ENCODE assay signal across 34 cellular contexts in the genomic region with DNA sequence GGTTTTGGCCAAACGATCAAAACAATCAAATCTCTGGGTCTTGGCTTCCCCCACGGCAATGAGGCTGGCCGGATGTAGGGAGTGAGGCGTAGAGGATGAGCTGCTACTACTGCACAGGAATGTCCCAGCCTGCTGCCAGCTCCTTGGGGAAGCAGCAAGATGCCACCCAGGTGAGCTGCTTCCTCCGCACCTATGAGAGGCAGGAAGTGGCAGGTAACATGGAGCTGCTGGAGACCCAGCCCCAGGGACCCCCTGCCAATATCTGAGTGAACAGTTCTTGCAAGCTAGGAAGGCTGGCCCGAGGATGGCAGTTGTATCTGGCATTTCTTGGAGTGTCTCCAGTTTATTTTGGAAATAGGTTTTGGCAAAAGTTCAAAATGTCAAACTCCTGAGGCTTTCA.
"Had no signal": no experiment of that assay in that cellular context is flagged by ENCODE, and none has a peak within 500 bp of the region (broad histone marks: within the 10 kb centered on the region; RNA-seq: fewer than 3 reads in every experiment).

No MANE protein-coding gene starts in this region.

- H3K36me3 Mint-ChIP-seq: activated CD4-positive, alpha-beta memory T cell treated with anti-CD3 and anti-CD28 coated beads for 36 hours; activated naive CD8-positive, alpha-beta T cell treated with anti-CD3 and anti-CD28 coated beads for 36 hours had no signal

- H3K9me3 Mint-ChIP-seq: activated CD4-positive, alpha-beta memory T cell treated with anti-CD3 and anti-CD28 coated beads for 36 hours; activated naive CD8-positive, alpha-beta T cell treated with anti-CD3 and anti-CD28 coated beads for 36 hours; activated T-cell treated with anti-CD3 and anti-CD28 coated beads, Interleukin-2, amount 50 U/mL, for 4 hours; activated T-helper 1 cell treated with anti-CD3 and anti-CD28 coated beads, Interleukin-12 subunit alpha, Interleukin-12 subunit beta, Interleukin-2, Interleukin-4 antibody, amounts not matched to agents 30 ng/mL and 10 ng/mL and 1 ng/mL, durations not matched to agents 14 hours and 24 hours and 36 hours; T-helper 1 cell treated with Interleukin-12 subunit alpha and Interleukin-12 subunit beta and Interleukin-4 antibody, amounts not matched to agents 30 μg/mL and 1 μg/mL, for 36 hours; T-helper 2 cell treated with Interferon-gamma antibody and Interleukin-4, amounts not matched to agents 5 μg/mL and 100 μg/mL, for 36 hours had no signal

- H3K4me3 Mint-ChIP-seq: activated CD4-positive, alpha-beta memory T cell treated with anti-CD3 and anti-CD28 coated beads for 36 hours; activated naive CD8-positive, alpha-beta T cell treated with anti-CD3 and anti-CD28 coated beads for 36 hours; activated T-cell treated with anti-CD3 and anti-CD28 coated beads, Interleukin-2, amount 50 U/mL, for 4 hours; activated T-helper 1 cell treated with anti-CD3 and anti-CD28 coated beads, Interleukin-12 subunit alpha, Interleukin-12 subunit beta, Interleukin-2, Interleukin-4 antibody, amounts not matched to agents 30 ng/mL and 10 ng/mL and 1 ng/mL, durations not matched to agents 14 hours and 24 hours and 36 hours; T-helper 1 cell treated with Interleukin-12 subunit alpha and Interleukin-12 subunit beta and Interleukin-4 antibody, amounts not matched to agents 30 μg/mL and 1 μg/mL, for 36 hours; T-helper 2 cell treated with Interferon-gamma antibody and Interleukin-4, amounts not matched to agents 5 μg/mL and 100 μg/mL, for 36 hours had no signal

- H3K27me3 Mint-ChIP-seq: activated CD4-positive, alpha-beta memory T cell treated with anti-CD3 and anti-CD28 coated beads for 36 hours; activated naive CD8-positive, alpha-beta T cell treated with anti-CD3 and anti-CD28 coated beads for 36 hours had no signal

- DNase-seq: activated CD4-positive, alpha-beta memory T cell treated with anti-CD3 and anti-CD28 coated beads for 36 hours; activated CD4-positive, alpha-beta T cell treated with anti-CD3 and anti-CD28 coated beads, Interleukin-2, amount 50 U/mL, for 1 hour; activated CD8-positive, alpha-beta memory T cell treated with anti-CD3 and anti-CD28 coated beads, Interleukin-2, amount 50 U/mL, for 4 hours; activated gamma-delta T cell treated with Interleukin-2 at 50 U/mL for 16 hours; activated naive CD4-positive, alpha-beta T cell treated with anti-CD3 and anti-CD28 coated beads, Interleukin-2, amount 50 U/mL, for 16 hours; activated naive CD8-positive, alpha-beta T cell treated with anti-CD3 and anti-CD28 coated beads for 36 hours; activated T-cell treated with anti-CD3 and anti-CD28 coated beads for 4 hours; activated T-cell treated with anti-CD3 and anti-CD28 coated beads, Interleukin-2, amount 50 U/mL, for 4 hours; amniotic stem cell; brain microvascular endothelial cell; central memory CD4-positive, alpha-beta T cell; colonic mucosa; Kasumi-1; MG63; NCI-H1048; NCI-H1417; NCI-H146; NCI-H187 treated with DMSO at 0.1 percent for 48 hours; NCI-H2081; NCI-H226; NCI-H446 treated with DMSO at 0.1 percent for 48 hours; NCI-H524; NCI-H69; NCI-H82; NK-92 treated with Interleukin-12 subunit alpha and Interleukin-12 subunit beta, amount 100 ng/mL, for 24 hours; PC-3; Peyer's patch; RPMI8226; SHP77 treated with DMSO at 0.1 percent for 48 hours; SK-N-SH had no signal

- H3K27ac Mint-ChIP-seq: activated CD4-positive, alpha-beta memory T cell treated with anti-CD3 and anti-CD28 coated beads for 36 hours; activated naive CD8-positive, alpha-beta T cell treated with anti-CD3 and anti-CD28 coated beads for 36 hours; activated T-helper 1 cell treated with anti-CD3 and anti-CD28 coated beads, Interleukin-12 subunit alpha, Interleukin-12 subunit beta, Interleukin-2, Interleukin-4 antibody, amounts not matched to agents 30 ng/mL and 10 ng/mL and 1 ng/mL, durations not matched to agents 14 hours and 24 hours and 36 hours; T-helper 1 cell treated with Interleukin-12 subunit alpha and Interleukin-12 subunit beta and Interleukin-4 antibody, amounts not matched to agents 30 μg/mL and 1 μg/mL, for 36 hours; T-helper 2 cell treated with Interferon-gamma antibody and Interleukin-4, amounts not matched to agents 5 μg/mL and 100 μg/mL, for 36 hours had no signal

- FAIRE-seq: TTC549 had no signal

- H3K4me1 Mint-ChIP-seq: activated naive CD8-positive, alpha-beta T cell treated with anti-CD3 and anti-CD28 coated beads for 36 hours had no signal
